Comparison of ENCODE assay signal across 8 cellular contexts in genomic region chr19:17946965-17947784, GRCh38. TPM values are rescaled to one million over a fixed set of nuclear protein-coding genes. Genes with fewer than 3 reads are reported as not detected.
DNase-seq lines count a peak whose midpoint lies in the region; ATAC-seq, FAIRE-seq and TF ChIP-seq lines count a peak whose summit lies in the region.

No MANE protein-coding gene starts in this region.

- ATAC-seq in A549 = peak; percentile 45 to 67; a peak in 5 of 6 replicates
- ATAC-seq in GM18907 (IDR thresholded peaks at IDR 0.05; ENCODE audit: unreplicated experiment) = peak; percentile 24
- peak; percentile 12 for ATAC-seq in HG03108 (IDR thresholded peaks at IDR 0.05; ENCODE audit: unreplicated experiment)

- no peak for TF ChIP-seq POLR2A in A549 (IDR thresholded peaks at IDR 0.05; ENCODE audit: low read length)

- WGBS in A549 (ENCODE audit: missing lambda C conversion rate) = 22% methylated on average over 21 of the region's 29 CpGs

- peak overlapping the region; percentile 95 for H3K27ac Mint-ChIP-seq in glutamatergic neuron (ENCODE audit: unreplicated experiment)

- H3K4me3 Mint-ChIP-seq in glutamatergic neuron (ENCODE audit: unreplicated experiment) = peak overlapping the region; percentile 82

- peak overlapping the region; percentile 98 for H3K4me2 ChIP-seq in A549

- H3K9me3 Mint-ChIP-seq in glutamatergic neuron (ENCODE audit: unreplicated experiment) = peaks cover 16% of the 10 kb centered on the region

- peaks cover 37% of the 10 kb centered on the region for H3K4me1 ChIP-seq in A549

- DNase-seq in A549 (ENCODE audit: low read depth in 1 of 2, low spot score in 1 of 2) (peak in 1 of 2 experiments; percentile 32), T-helper 22 cell (ENCODE audit: low read depth) (peak; percentile 28), glutamatergic neuron (no peak), retinal pigment epithelial cell (ENCODE audit: low read depth) (no peak), OCI-M2 (lab: John Stamatoyannopoulos, UW; ENCODE audit: unreplicated experiment) (no peak)
- DNase-seq in stimulated activated CD4-positive, alpha-beta T cell treated with anti-CD3 and anti-CD28 coated beads, Interleukin-2, amount 100 ng/mL, for 24 hours = no peak

- H3K9me3 ChIP-seq in A549 = no peaks in the 10 kb centered on the region

- H3K27me3 Mint-ChIP-seq in glutamatergic neuron (ENCODE audit: unreplicated experiment) = peaks cover 28% of the 10 kb centered on the region

- TF ChIP-seq EP300 in A549 (IDR thresholded peaks at IDR 0.05) = no peak

- no peak for TF ChIP-seq CTCF in A549 (IDR thresholded peaks at IDR 0.05)
- peak; percentile 5 for TF ChIP-seq CTCF in glutamatergic neuron (IDR thresholded peaks at IDR 0.05; ENCODE audit: partially characterized antibody, unreplicated experiment)
- TF ChIP-seq CTCF in retinal pigment epithelial cell (conservative IDR thresholded peaks at IDR 0.05; ENCODE audit: low read depth, low read length) = no peak

- H3K4me1 Mint-ChIP-seq in glutamatergic neuron (ENCODE audit: low read depth, unreplicated experiment) = peaks cover 16% of the 10 kb centered on the region

- CTCF ChIA-PET in A549 (lab: Yijun Ruan, JAX) = interaction anchor here (0.6 to 24.1 kb wide), 8 partner anchors 9 to 118 kb away, joined by 3 to 493 read pairs (median 8); partner anchors contain the start of gene CCDC124

- no peak for FAIRE-seq in A549 (lab: Jason Lieb, UNC)

- POLR2A ChIA-PET in A549 (lab: Yijun Ruan, JAX) = interaction anchor here (0.6 to 1.0 kb wide), 2 partner anchors 9 to 81 kb away, joined by 3 read pairs; no protein-coding TSS in a partner anchor

- peak overlapping the region; percentile 69 to 98 for H3K27ac ChIP-seq in A549

- no peaks in the 10 kb centered on the region for H3K36me3 Mint-ChIP-seq in glutamatergic neuron (ENCODE audit: unreplicated experiment)

- no peak for TF ChIP-seq RAD21 in A549 (conservative IDR thresholded peaks at IDR 0.05 in 1 of 2, IDR thresholded peaks at IDR 0.05 in 1 of 2)

- H3K4me3 ChIP-seq in A549 = peak overlapping the region; percentile 52
- H3K4me3 ChIP-seq in retinal pigment epithelial cell (ENCODE audit: low read length) = peak overlapping the region; percentile 50

TF ChIP-seq in A549, 52 proteins besides CTCF, POLR2A, EP300 and RAD21:
- TF ChIP-seq BCL3 (IDR thresholded peaks at IDR 0.05) (no peak), NPAS2 (CRISPR knock-in tag; IDR thresholded peaks at IDR 0.05; ENCODE audit: borderline replicate concordance) (no peak), CEBPB (IDR thresholded peaks at IDR 0.05) (no peak), MAZ (IDR thresholded peaks at IDR 0.05; ENCODE audit: borderline replicate concordance, low read depth, low read length) (no peak), HDAC2 (IDR thresholded peaks at IDR 0.05) (no peak), CBX2 (IDR thresholded peaks at IDR 0.05; ENCODE audit: borderline replicate concordance, low read depth) (no peak)

RNA-seq across cellular contexts. Expression of gene CCDC124, which starts 14.4 kb away (rescaled TPM):
- 20.8 and 35.4 TPM in 2 replicates for polyA plus RNA-seq in A549 (2011; rRNA removed)
- 175 and 186 TPM in 2 replicates for polyA plus RNA-seq in A549 (2012; cell fraction: cytosol; rRNA removed)
- 127 and 154 TPM in 2 replicates for polyA plus RNA-seq in A549 (2012; cell fraction: nucleus; rRNA removed)
- polyA plus RNA-seq in A549 (2017; fragmentation: RNase III; extraction: RNeasy Plus Mini Kit Qiagen cat#74134 plus additional on column Dnase treatment) = 113 to 123 TPM (median 116 TPM) in 3 replicates
- polyA minus RNA-seq in A549 (2011; rRNA and poly(A)+ RNA removed) = 3.9 and 10.2 TPM in 2 replicates
- 87.9 TPM for total RNA-seq in glutamatergic neuron (ENCODE audit: unreplicated experiment)

RNA-seq across cellular contexts. Expression of gene KCNN1, which starts 19.7 kb away (rescaled TPM):
- polyA plus RNA-seq in A549 (2011; rRNA removed) (0.20 and 0.43 TPM in 2 replicates), A549 (2017; fragmentation: RNase III; extraction: RNeasy Plus Mini Kit Qiagen cat#74134 plus additional on column Dnase treatment) (0.56 to 0.85 TPM (median 0.69 TPM) in 3 replicates)
- polyA plus RNA-seq in A549 (2012; cell fraction: cytosol; rRNA removed) = 0.62 and 0.69 TPM in 2 replicates
- polyA plus RNA-seq in A549 (2012; cell fraction: nucleus; rRNA removed) = 0.28 and 0.89 TPM in 2 replicates
- polyA minus RNA-seq in A549 (2011; rRNA and poly(A)+ RNA removed) = 0.37 and 0.63 TPM in 2 replicates
- total RNA-seq in glutamatergic neuron (ENCODE audit: unreplicated experiment) = 91.1 TPM
